Comparison of ENCODE assay signal across 8 cellular contexts in the genomic region with DNA sequence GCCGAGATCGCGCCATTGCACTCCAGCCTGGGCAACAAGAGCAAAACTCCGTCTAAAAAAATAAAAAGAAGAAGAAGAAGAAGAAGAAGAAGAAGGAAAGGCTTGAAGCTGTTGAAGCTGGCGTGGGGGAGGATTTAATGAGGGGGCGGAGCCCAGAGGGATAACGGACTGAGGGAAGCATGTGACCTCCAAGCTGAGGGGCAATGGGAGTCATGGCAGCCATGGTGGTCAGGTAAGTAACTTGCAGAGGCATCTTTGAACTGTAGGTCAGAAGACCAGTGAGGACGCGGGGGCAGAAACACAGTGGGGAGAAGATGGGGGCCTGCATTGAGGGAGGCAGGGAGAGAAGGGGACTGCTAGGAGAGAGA. TPM values are rescaled to one million over a fixed set of nuclear protein-coding genes. Genes with fewer than 3 reads are reported as not detected.
A peak's percentile ranks its signal among the peaks of the same experiment; 100 is the strongest.
DNase-seq lines count a peak whose midpoint lies in the region; ATAC-seq and FAIRE-seq lines count a peak whose summit lies in the region.

No MANE protein-coding gene starts in this region.

- H3K27me3 ChIP-seq in iPS-18a (ENCODE audit: control insufficient read depth, insufficient read depth, low read length) = peaks cover 6% of the 10 kb centered on the region

- peaks cover 20% of the 10 kb centered on the region for H3K27me3 Mint-ChIP-seq in activated CD4-positive, alpha-beta memory T cell treated with anti-CD3 and anti-CD28 coated beads, Interleukin-2, amount 10 ng/mL, durations not matched to agents 7 days and 5 days

- H3K4me3 ChIP-seq in Jurkat, Clone E6-1 (ENCODE audit: low read length) = peak overlapping the region; percentile 62
- peak overlapping the region; percentile 65 for H3K4me3 ChIP-seq in iPS-18a (ENCODE audit: low read length)

- peaks cover 22% of the 10 kb centered on the region for H3K4me1 Mint-ChIP-seq in activated CD4-positive, alpha-beta memory T cell treated with anti-CD3 and anti-CD28 coated beads, Interleukin-2, amount 10 ng/mL, durations not matched to agents 7 days and 5 days

- DNase-seq in D341Med (ENCODE audit: low spot score) = peak; percentile 57
- peak; percentile 46 for DNase-seq in Jurkat, Clone E6-1 (ENCODE audit: low read depth, low spot score)
- no peak for DNase-seq in activated CD4-positive, alpha-beta memory T cell treated with anti-CD3 and anti-CD28 coated beads, Interleukin-2, amount 10 ng/mL, durations not matched to agents 7 days and 5 days
- DNase-seq in NK-92 (lab: John Stamatoyannopoulos, UW; ENCODE audit: unreplicated experiment) = no peak
- no peak for DNase-seq in HK-2 (ENCODE audit: unreplicated experiment)
- no peak for DNase-seq in frontal cortex (ENCODE audit: low spot score in 2 of 2)

- H3K36me3 ChIP-seq in iPS-18a (ENCODE audit: control insufficient read depth, low read depth, low read length) = no peaks in the 10 kb centered on the region

- FAIRE-seq in frontal cortex (lab: Jason Lieb, UNC) = no peak

- H3K9me3 ChIP-seq in iPS-18a (ENCODE audit: control insufficient read depth, low read depth, low read length) = no peaks in the 10 kb centered on the region

- peak overlapping the region; percentile 34 for H3K9ac ChIP-seq in iPS-18a (ENCODE audit: low read length)

- peak overlapping the region; percentile 75 for H3K4me3 Mint-ChIP-seq in activated CD4-positive, alpha-beta memory T cell treated with anti-CD3 and anti-CD28 coated beads, Interleukin-2, amount 10 ng/mL, durations not matched to agents 7 days and 5 days

- no peaks in the 10 kb centered on the region for H3K9me3 Mint-ChIP-seq in activated CD4-positive, alpha-beta memory T cell treated with anti-CD3 and anti-CD28 coated beads, Interleukin-2, amount 10 ng/mL, durations not matched to agents 7 days and 5 days

- POLR2A ChIA-PET in activated CD4-positive, alpha-beta memory T cell treated with anti-CD3 and anti-CD28 coated beads, Interleukin-2, amount 10 ng/mL, durations not matched to agents 7 days and 5 days (lab: Charles Lee) = interaction anchor here (0.6 to 1.3 kb wide), 7 partner anchors 12 to 239 kb away, joined by 3 to 4 read pairs (median 3); a partner anchor contains a TSS

- no peaks in the 10 kb centered on the region for H3K36me3 Mint-ChIP-seq in activated CD4-positive, alpha-beta memory T cell treated with anti-CD3 and anti-CD28 coated beads, Interleukin-2, amount 10 ng/mL, durations not matched to agents 7 days and 5 days (ENCODE audit: low read depth)

- H3K4me1 ChIP-seq in iPS-18a (ENCODE audit: control insufficient read depth, low read depth, low read length) = peaks cover 3% of the 10 kb centered on the region

- H3K27ac Mint-ChIP-seq in activated CD4-positive, alpha-beta memory T cell treated with anti-CD3 and anti-CD28 coated beads, Interleukin-2, amount 10 ng/mL, durations not matched to agents 7 days and 5 days = no peak overlapping the region

- CTCF ChIA-PET in activated CD4-positive, alpha-beta memory T cell treated with anti-CD3 and anti-CD28 coated beads, Interleukin-2, amount 10 ng/mL, durations not matched to agents 7 days and 5 days (lab: Charles Lee) = interaction anchor here (0.7 to 5.0 kb wide), 11 partner anchors 10 to 255 kb away, joined by 3 to 35 read pairs (median 7); a partner anchor contains a TSS

- no peak for ATAC-seq in GM21723 (IDR thresholded peaks at IDR 0.05; ENCODE audit: unreplicated experiment)

- H3K27ac ChIP-seq in iPS-18a (ENCODE audit: low read length) = peak overlapping the region; percentile 12

RNA-seq across cellular contexts. Expression of a gene that starts 13.3 kb away (rescaled TPM):
- 76.2 TPM for polyA plus RNA-seq in Jurkat, Clone E6-1 (2012; ENCODE audit: insufficient read depth, insufficient read length)
- 10 to 100 TPM; 56.2 to 56.3 TPM for total RNA-seq in activated CD4-positive, alpha-beta memory T cell treated with anti-CD3 and anti-CD28 coated beads, Interleukin-2, amount 10 ng/mL, durations not matched to agents 7 days and 5 days
- total RNA-seq in frontal cortex = 26.1 TPM

RNA-seq across cellular contexts. Expression of a gene that starts 15.5 kb away (rescaled TPM):
- 3.6 TPM for polyA plus RNA-seq in Jurkat, Clone E6-1 (2012; ENCODE audit: insufficient read depth, insufficient read length)
- under 1 TPM; 0.20 to 0.48 TPM for total RNA-seq in activated CD4-positive, alpha-beta memory T cell treated with anti-CD3 and anti-CD28 coated beads, Interleukin-2, amount 10 ng/mL, durations not matched to agents 7 days and 5 days
- total RNA-seq in frontal cortex = 2.9 TPM

Comparison
In these comparisons a context has a peak if more than half of its experiments do, and no peak if none do; other contexts are left out.
1. DNase-seq: peak in D341Med (single experiment) and Jurkat, Clone E6-1 (single experiment); none in activated CD4-positive, alpha-beta memory T cell treated with anti-CD3 and anti-CD28 coated beads, Interleukin-2, amount 10 ng/mL, durations not matched to agents 7 days and 5 days (single experiment), NK-92 (single experiment), HK-2 (single experiment) and frontal cortex (0 of 2).